In genomic region chr20:33653218-33653899, GRCh38 we compare ENCODE assay signal across 8 cellular contexts. TPM values are rescaled to one million over a fixed set of nuclear protein-coding genes. Genes with fewer than 3 reads are reported as not detected.
DNase-seq lines count a peak whose midpoint lies in the region; ATAC-seq and TF ChIP-seq lines count a peak whose summit lies in the region.

No MANE protein-coding gene starts in this region.

- no peak overlapping the region for H3K27ac ChIP-seq in neural cell (ENCODE audit: low read length)

- no peak overlapping the region for H3K9ac ChIP-seq in neural cell (ENCODE audit: low read length)

- TF ChIP-seq RAD21 in neural cell (conservative IDR thresholded peaks at IDR 0.05) = peak; percentile 66

- no peaks in the 10 kb centered on the region for H3K79me2 ChIP-seq in neural cell (replicated peaks; ENCODE audit: insufficient read depth, low read length)

- CTCF ChIA-PET in HEK293T (lab: Yijun Ruan, JAX) = interaction anchor here (0.9 to 1.4 kb wide), 5 partner anchors 9 to 196 kb away, joined by 3 to 5 read pairs (median 4); no protein-coding TSS in a partner anchor

- H3K9me2 ChIP-seq in neural cell (ENCODE audit: insufficient read depth, low read length) = no peaks in the 10 kb centered on the region

- DNase-seq in COLO829 (ENCODE audit: low spot score) = peak; percentile 79
- peak; percentile 82 for DNase-seq in HEK293T (ENCODE audit: extremely low spot score)
- DNase-seq in NCI-H524 treated with DMSO at 0.1 percent for 48 hours (lab: John Stamatoyannopoulos, UW) = peak; percentile 37
- peak; percentile 51 for DNase-seq in activated T-cell treated with anti-CD3 and anti-CD28 coated beads, Interleukin-2, amount 50 U/mL, for 1 hour
- DNase-seq in fibroblast of the aortic adventitia (ENCODE audit: low read depth) = peak; percentile 75

- POLR2A ChIA-PET in HEK293T (lab: Yijun Ruan, JAX) = interaction anchor here (0.6 to 3.1 kb wide), 4 partner anchors 11 to 196 kb away, joined by 3 to 23 read pairs (median 3); partner anchors contain the start of gene C20orf144

- no peaks in the 10 kb centered on the region for H3K27me3 ChIP-seq in neural cell (ENCODE audit: insufficient read depth, low read depth, low read length)

- no peaks in the 10 kb centered on the region for H3F3A ChIP-seq in neural cell (ENCODE audit: insufficient read depth, low read length, poor library complexity, severe bottlenecking)

- no peaks in the 10 kb centered on the region for H4K20me1 ChIP-seq in neural cell (ENCODE audit: insufficient read depth)

- no peak overlapping the region for H3K4me3 ChIP-seq in fibroblast of the aortic adventitia (ENCODE audit: low read depth, low read length)
- no peak overlapping the region for H3K4me3 ChIP-seq in neural cell (ENCODE audit: low read length)

- H3K4me2 ChIP-seq in neural cell (ENCODE audit: low read length) = no peak overlapping the region

- TF ChIP-seq CTCF in fibroblast of the aortic adventitia (IDR thresholded peaks at IDR 0.05; ENCODE audit: insufficient read depth, low read length) = peak; percentile 95
- peak; percentile 70 for TF ChIP-seq CTCF in neural cell (IDR thresholded peaks at IDR 0.05; ENCODE audit: poor library complexity, severe bottlenecking)

- no peaks in the 10 kb centered on the region for H3K36me3 ChIP-seq in neural cell (ENCODE audit: insufficient read depth, low read length)

- no peaks in the 10 kb centered on the region for H3K9me3 ChIP-seq in neural cell (ENCODE audit: low read length)

- ATAC-seq in GM21825 (IDR thresholded peaks at IDR 0.05; ENCODE audit: unreplicated experiment) (no peak), HG03442 (IDR thresholded peaks at IDR 0.05; ENCODE audit: unreplicated experiment) (no peak)

- H2AFZ ChIP-seq in neural cell (ENCODE audit: low read depth, low read length) = no peak overlapping the region

- no peak for TF ChIP-seq EP300 in neural cell (conservative IDR thresholded peaks at IDR 0.05; ENCODE audit: poor library complexity, severe bottlenecking)

TF ChIP-seq in HEK293T, 16 proteins besides CTCF, POLR2A, EP300 and RAD21:
- TF ChIP-seq FOXK2 (IDR thresholded peaks at IDR 0.05) (no peak), ZNF384 (IDR thresholded peaks at IDR 0.05) (no peak), BHLHE40 (IDR thresholded peaks at IDR 0.05; ENCODE audit: borderline replicate concordance) (no peak), FOXA1 (IDR thresholded peaks at IDR 0.05) (no peak), ARNT (IDR thresholded peaks at IDR 0.05) (no peak), PKNOX1 (IDR thresholded peaks at IDR 0.05) (no peak), SP1 (IDR thresholded peaks at IDR 0.05) (no peak), ELF4 (IDR thresholded peaks at IDR 0.05) (no peak), NFRKB (IDR thresholded peaks at IDR 0.05) (no peak), LEF1 (IDR thresholded peaks at IDR 0.05; ENCODE audit: borderline replicate concordance) (no peak), CTBP1 (IDR thresholded peaks at IDR 0.05; ENCODE audit: borderline replicate concordance) (no peak), SUZ12 (IDR thresholded peaks at IDR 0.05) (no peak), HDGF (IDR thresholded peaks at IDR 0.05; ENCODE audit: borderline replicate concordance) (no peak), FOXM1 (IDR thresholded peaks at IDR 0.05; ENCODE audit: borderline replicate concordance) (no peak), L3MBTL2 (conservative IDR thresholded peaks at IDR 0.05) (no peak), TARDBP (IDR thresholded peaks at IDR 0.05) (no peak)
TF ChIP-seq in HEK293T: peak in this region for 0.

TF ChIP-seq in neural cell, 6 proteins besides CTCF, POLR2A, EP300 and RAD21:
- TF ChIP-seq SMC3 (conservative IDR thresholded peaks at IDR 0.05; ENCODE audit: poor library complexity) (peak; percentile 73), POLR2AphosphoS5 (IDR thresholded peaks at IDR 0.05) (no peak), MXI1 (conservative IDR thresholded peaks at IDR 0.05; ENCODE audit: poor library complexity, severe bottlenecking) (no peak)

RNA-seq across cellular contexts. Expression of gene C20orf144, which starts 8.8 kb away (rescaled TPM):
- total RNA-seq in fibroblast of the aortic adventitia (ENCODE audit: low replicate concordance) = 0.16 and 0.18 TPM in 2 replicates
- polyA plus RNA-seq in neural cell = not detected in 2 replicates
- polyA minus RNA-seq in neural cell = 0.23 and 0.49 TPM in 2 replicates

RNA-seq across cellular contexts. Expression of gene ACTL10, which starts 13.4 kb away (rescaled TPM):
- 2.2 and 2.5 TPM in 2 replicates for total RNA-seq in fibroblast of the aortic adventitia (ENCODE audit: low replicate concordance)
- not detected in 2 replicates for polyA plus RNA-seq in neural cell
- polyA minus RNA-seq in neural cell = not detected in 2 replicates

RNA-seq across cellular contexts. Expression of gene NECAB3, which starts 20.9 kb away (rescaled TPM):
- total RNA-seq in fibroblast of the aortic adventitia (ENCODE audit: low replicate concordance) = 17.6 and 23.6 TPM in 2 replicates
- 20.3 and 21.4 TPM in 2 replicates for polyA plus RNA-seq in neural cell
- polyA minus RNA-seq in neural cell = 17.0 and 23.4 TPM in 2 replicates

RNA-seq across cellular contexts. Expression of gene E2F1, which starts 32.8 kb away (rescaled TPM):
- total RNA-seq in fibroblast of the aortic adventitia (ENCODE audit: low replicate concordance) = 0.74 and 23.7 TPM in 2 replicates
- 1.8 and 2.3 TPM in 2 replicates for polyA plus RNA-seq in neural cell
- 1.5 and 2.0 TPM in 2 replicates for polyA minus RNA-seq in neural cell
